In the genomic region with DNA sequence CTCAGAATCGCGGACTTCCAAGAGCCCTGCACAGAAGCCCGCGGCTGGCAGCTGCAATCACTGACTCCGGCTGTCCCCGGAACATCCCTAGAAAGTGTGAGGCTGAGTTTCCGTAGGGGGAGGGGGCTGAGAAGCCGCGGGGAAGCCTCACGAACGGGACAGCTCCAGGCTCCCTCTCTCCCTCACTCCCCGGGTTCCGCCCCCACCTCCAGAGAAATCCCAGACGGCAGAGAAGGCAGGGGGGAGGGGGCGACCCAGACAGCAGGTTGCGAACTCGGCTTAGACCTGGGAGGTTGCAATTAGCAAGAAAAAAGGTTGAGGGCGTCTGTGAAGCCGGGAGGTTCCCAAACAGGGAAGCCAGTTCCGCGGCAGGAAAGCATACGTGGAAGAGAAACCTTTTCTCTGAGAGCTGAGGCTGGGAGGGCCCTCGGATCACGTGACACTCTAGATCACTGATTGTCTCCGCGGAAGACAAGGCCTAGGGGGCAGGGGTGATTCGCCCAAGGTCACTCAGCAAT, we compare ENCODE assay signal across 10 cellular contexts.
DNase-seq lines count a peak whose midpoint lies in the region; ATAC-seq and TF ChIP-seq lines count a peak whose summit lies in the region.
"Had no signal": no experiment of that assay in that cellular context is flagged by ENCODE, and none has a peak within 500 bp of the region (broad histone marks: within the 10 kb centered on the region; RNA-seq: fewer than 3 reads in every experiment).

No MANE protein-coding gene starts in this region.

- no peak for TF ChIP-seq CTCF in glutamatergic neuron (IDR thresholded peaks at IDR 0.05; ENCODE audit: partially characterized antibody, unreplicated experiment)

- no peak overlapping the region for H3K27ac Mint-ChIP-seq in stimulated activated naive CD8-positive, alpha-beta T cell treated with anti-CD3 and anti-CD28 coated beads, Interleukin-15, Interleukin-2, amounts not matched to agents 100 ng/mL and 50 ng/mL, for 24 hours
- H3K27ac Mint-ChIP-seq in glutamatergic neuron (ENCODE audit: unreplicated experiment) = peak overlapping the region; percentile 99
- H3K27ac Mint-ChIP-seq: activated naive CD4-positive, alpha-beta T cell treated with anti-CD3 and anti-CD28 coated beads, Interleukin-2, amount 10 ng/mL, durations not matched to agents 7 days and 5 days; CD4-positive, alpha-beta T cell had no signal

- DNase-seq in stimulated activated naive CD8-positive, alpha-beta T cell treated with anti-CD3 and anti-CD28 coated beads, Interleukin-15, Interleukin-2, amounts not matched to agents 100 U/mL and 50 U/mL, for 24 hours = no peak
- peak; percentile 60 for DNase-seq in NCI-H526 treated with DMSO at 0.1 percent for 48 hours (lab: John Stamatoyannopoulos, UW)
- peak; percentile 84 for DNase-seq in glutamatergic neuron
- no peak for DNase-seq in amniotic stem cell (lab: John Stamatoyannopoulos, UW)
- DNase-seq in T-helper 9 cell = no peak
- no peak for DNase-seq in left cardiac atrium
- DNase-seq in glomerular visceral epithelial cell (ENCODE audit: extremely low spot score) = no peak

- H3K27me3 Mint-ChIP-seq in stimulated activated naive CD8-positive, alpha-beta T cell treated with anti-CD3 and anti-CD28 coated beads, Interleukin-15, Interleukin-2, amounts not matched to agents 100 ng/mL and 50 ng/mL, for 24 hours = peaks cover 76% of the 10 kb centered on the region
- H3K27me3 Mint-ChIP-seq in glutamatergic neuron (ENCODE audit: unreplicated experiment) = peaks cover 19% of the 10 kb centered on the region

- H3K4me3 Mint-ChIP-seq in stimulated activated naive CD8-positive, alpha-beta T cell treated with anti-CD3 and anti-CD28 coated beads, Interleukin-15, Interleukin-2, amounts not matched to agents 100 ng/mL and 50 ng/mL, for 24 hours = peak overlapping the region; percentile 12
- peak overlapping the region; percentile 93 for H3K4me3 Mint-ChIP-seq in glutamatergic neuron (ENCODE audit: unreplicated experiment)
- H3K4me3 Mint-ChIP-seq: activated naive CD4-positive, alpha-beta T cell treated with anti-CD3 and anti-CD28 coated beads, Interleukin-2, amount 10 ng/mL, durations not matched to agents 7 days and 5 days; CD4-positive, alpha-beta T cell had no signal

- H3K36me3 Mint-ChIP-seq in stimulated activated naive CD8-positive, alpha-beta T cell treated with anti-CD3 and anti-CD28 coated beads, Interleukin-15, Interleukin-2, amounts not matched to agents 100 ng/mL and 50 ng/mL, for 24 hours (ENCODE audit: low read depth) = no peaks in the 10 kb centered on the region
- no peaks in the 10 kb centered on the region for H3K36me3 Mint-ChIP-seq in glutamatergic neuron (ENCODE audit: unreplicated experiment)
- H3K36me3 Mint-ChIP-seq: activated naive CD4-positive, alpha-beta T cell treated with anti-CD3 and anti-CD28 coated beads, Interleukin-2, amount 10 ng/mL, durations not matched to agents 7 days and 5 days had no signal

- no peak for ATAC-seq in stimulated activated naive CD8-positive, alpha-beta T cell treated with anti-CD3 and anti-CD28 coated beads, Interleukin-15, Interleukin-2, amounts not matched to agents 100 U/mL and 50 U/mL, for 24 hours
- ATAC-seq in left cardiac atrium = no peak

- intact Hi-C loops in left cardiac atrium (cut with DNase I) = no loop called here

- H3K4me1 Mint-ChIP-seq in stimulated activated naive CD8-positive, alpha-beta T cell treated with anti-CD3 and anti-CD28 coated beads, Interleukin-15, Interleukin-2, amounts not matched to agents 100 ng/mL and 50 ng/mL, for 24 hours (ENCODE audit: low read depth) = peaks cover 14% of the 10 kb centered on the region
- H3K4me1 Mint-ChIP-seq in glutamatergic neuron (ENCODE audit: low read depth, unreplicated experiment) = peaks cover 55% of the 10 kb centered on the region

- peaks cover 5% of the 10 kb centered on the region for H3K9me3 Mint-ChIP-seq in stimulated activated naive CD8-positive, alpha-beta T cell treated with anti-CD3 and anti-CD28 coated beads, Interleukin-15, Interleukin-2, amounts not matched to agents 100 ng/mL and 50 ng/mL, for 24 hours
- H3K9me3 Mint-ChIP-seq in glutamatergic neuron (ENCODE audit: unreplicated experiment) = peaks cover 20% of the 10 kb centered on the region
- H3K9me3 Mint-ChIP-seq: activated naive CD4-positive, alpha-beta T cell treated with anti-CD3 and anti-CD28 coated beads, Interleukin-2, amount 10 ng/mL, durations not matched to agents 7 days and 5 days had no signal

Comparison
In these comparisons a context has a peak if more than half of its experiments do, and no peak if none do; other contexts are left out.
1. DNase-seq: peak in NCI-H526 treated with DMSO at 0.1 percent for 48 hours (single experiment) and glutamatergic neuron (single experiment); none in stimulated activated naive CD8-positive, alpha-beta T cell treated with anti-CD3 and anti-CD28 coated beads, Interleukin-15, Interleukin-2, amounts not matched to agents 100 U/mL and 50 U/mL, for 24 hours (single experiment), amniotic stem cell (single experiment), T-helper 9 cell (single experiment), left cardiac atrium (single experiment) and glomerular visceral epithelial cell (single experiment).